In genomic region chr9:101711330-101711941, GRCh38 we compare ENCODE assay signal across 9 cellular contexts. TPM values are rescaled to one million over a fixed set of nuclear protein-coding genes. Genes with fewer than 3 reads are reported as not detected.
DNase-seq lines count a peak whose midpoint lies in the region; ATAC-seq and TF ChIP-seq lines count a peak whose summit lies in the region.
"Had no signal": no experiment of that assay in that cellular context is flagged by ENCODE, and none has a peak within 500 bp of the region (broad histone marks: within the 10 kb centered on the region; RNA-seq: fewer than 3 reads in every experiment).

No MANE protein-coding gene starts in this region.

- H3K9me3 Mint-ChIP-seq in stimulated activated memory B cell treated with anti-CD40 and anti-IgM and Interleukin-4, amounts not matched to agents 10 μg/mL and 1 μg/mL and 100 μg/mL, for 72 hours = no peaks in the 10 kb centered on the region

- no peaks in the 10 kb centered on the region for H3K27me3 Mint-ChIP-seq in stimulated activated memory B cell treated with anti-CD40 and anti-IgM and Interleukin-4, amounts not matched to agents 10 μg/mL and 1 μg/mL and 100 μg/mL, for 72 hours

- no peak overlapping the region for H3K27ac Mint-ChIP-seq in stimulated activated memory B cell treated with anti-CD40 and anti-IgM and Interleukin-4, amounts not matched to agents 10 μg/mL and 1 μg/mL and 100 μg/mL, for 72 hours

- no peaks in the 10 kb centered on the region for H3K4me1 Mint-ChIP-seq in stimulated activated memory B cell treated with anti-CD40 and anti-IgM and Interleukin-4, amounts not matched to agents 10 μg/mL and 1 μg/mL and 100 μg/mL, for 72 hours

- DNase-seq in A172 (ENCODE audit: low spot score) = peak; percentile 32
- DNase-seq in RKO (ENCODE audit: low spot score) = peak; percentile 55
- peak; percentile 3 for DNase-seq in fibroblast of villous mesenchyme (ENCODE audit: low read depth)
- DNase-seq in hepatic stellate cell (ENCODE audit: low spot score) = no peak
- DNase-seq in NCI-H1048 (lab: John Stamatoyannopoulos, UW) = no peak

- ATAC-seq in HG02840 (IDR thresholded peaks at IDR 0.05; ENCODE audit: low FRiP score, unreplicated experiment) = peak; percentile 68
- no peak for ATAC-seq in stimulated activated memory B cell treated with anti-CD40 and anti-IgM and Interleukin-4, amounts not matched to agents 10 μg/mL and 1 μg/mL and 100 μg/mL, for 72 hours

- H3K36me3 Mint-ChIP-seq in stimulated activated memory B cell treated with anti-CD40 and anti-IgM and Interleukin-4, amounts not matched to agents 10 μg/mL and 1 μg/mL and 100 μg/mL, for 72 hours = no peaks in the 10 kb centered on the region

- no peak overlapping the region for H3K4me3 ChIP-seq in fibroblast of villous mesenchyme (ENCODE audit: low read depth, low read length)
- H3K4me3 ChIP-seq: HAP-1 had no signal

- no peak overlapping the region for H3K4me3 Mint-ChIP-seq in stimulated activated memory B cell treated with anti-CD40 and anti-IgM and Interleukin-4, amounts not matched to agents 10 μg/mL and 1 μg/mL and 100 μg/mL, for 72 hours

- TF ChIP-seq CTCF in GM12874 (IDR thresholded peaks at IDR 0.05; ENCODE audit: insufficient read depth, low read depth, low read length) (peak; percentile 90), fibroblast of villous mesenchyme (IDR thresholded peaks at IDR 0.05; ENCODE audit: insufficient read depth, low read depth, low read length) (peak; percentile 63)

RNA-seq across cellular contexts. Expression of gene GRIN3A, which starts 27.0 kb away (rescaled TPM):
- not detected in 2 replicates for total RNA-seq in A172 (2014; rRNA removed; shearing (Covaris generic))
- not detected in 2 replicates for total RNA-seq in fibroblast of villous mesenchyme

Comparison
In these comparisons a context has a peak if more than half of its experiments do, and no peak if none do; other contexts are left out.
1. DNase-seq: peak in A172 (single experiment), RKO (single experiment) and fibroblast of villous mesenchyme (single experiment); none in hepatic stellate cell (single experiment) and NCI-H1048 (single experiment).